ENCODE assay signal across 24 cellular contexts in the genomic region with DNA sequence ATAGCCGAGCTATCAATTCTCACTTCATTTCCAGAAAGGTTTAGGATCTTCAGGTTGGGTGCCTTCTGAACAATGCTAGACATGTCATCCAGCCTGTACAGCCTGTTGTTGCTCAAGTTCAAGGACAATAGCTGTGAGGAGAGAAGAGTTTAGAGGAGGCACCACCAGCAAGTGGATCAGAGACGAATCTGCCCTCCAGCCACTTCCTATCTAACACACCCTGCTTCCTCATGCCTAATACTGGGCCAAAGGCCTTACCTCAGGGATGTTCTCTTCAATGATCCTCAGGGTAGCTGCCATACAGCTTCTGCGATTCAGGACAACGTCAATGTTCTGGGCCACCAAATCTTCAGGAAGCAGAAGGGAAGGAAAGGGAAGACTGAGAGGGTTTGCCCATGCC.
"Had no signal": no experiment of that assay in that cellular context is flagged by ENCODE, and none has a peak within 500 bp of the region (broad histone marks: within the 10 kb centered on the region; RNA-seq: fewer than 3 reads in every experiment).

No MANE protein-coding gene starts in this region.

- H3K36me3 ChIP-seq: ovary had no signal

- H3K27me3 ChIP-seq: adrenal gland, ascending aorta, brain microvascular endothelial cell, gastroesophageal sphincter, ovary, SJSA1, spleen, stomach, upper lobe of left lung had no signal

- DNase-seq: activated CD8-positive, alpha-beta memory T cell treated with anti-CD3 and anti-CD28 coated beads, Interleukin-2, amount 50 U/mL, for 4 hours; adrenal gland; brain microvascular endothelial cell; central memory CD4-positive, alpha-beta T cell; effector memory CD8-positive, alpha-beta T cell; head of caudate nucleus; left ventricle myocardium superior; mammary epithelial cell; naive thymus-derived CD8-positive, alpha-beta T cell; ovary; spleen; stimulated activated CD4-positive, alpha-beta T cell treated with anti-CD3 and anti-CD28 coated beads, Interleukin-4, amount 100 ng/mL, for 1 hour; stomach; T1000; upper lobe of left lung had no signal

- H3K4me3 Mint-ChIP-seq: effector memory CD8-positive, alpha-beta T cell; mesothelial cell of epicardium; T-helper 1 cell treated with Interleukin-12 subunit alpha and Interleukin-12 subunit beta and Interleukin-4 antibody, amounts not matched to agents 30 μg/mL and 1 μg/mL, for 36 hours; WTC11 had no signal

- H3K9me3 Mint-ChIP-seq: effector memory CD8-positive, alpha-beta T cell; mesothelial cell of epicardium; naive thymus-derived CD8-positive, alpha-beta T cell; T-helper 1 cell treated with Interleukin-12 subunit alpha and Interleukin-12 subunit beta and Interleukin-4 antibody, amounts not matched to agents 30 μg/mL and 1 μg/mL, for 36 hours; WTC11 had no signal

- H3K9me3 ChIP-seq: adrenal gland, ascending aorta, gastroesophageal sphincter, ovary, prostate gland, SJSA1, spleen, stomach, upper lobe of left lung had no signal

- ATAC-seq: effector memory CD8-positive, alpha-beta T cell; gastroesophageal sphincter; left ventricle myocardium superior; naive thymus-derived CD8-positive, alpha-beta T cell; WTC11 had no signal

- FAIRE-seq: endothelial cell of umbilical vein, islet of Langerhans had no signal

- H3K4me3 ChIP-seq: adrenal gland, ascending aorta, gastroesophageal sphincter, ovary, prostate gland, SJSA1, spleen, stomach, upper lobe of left lung had no signal

- H3K27ac Mint-ChIP-seq: mesothelial cell of epicardium; T-helper 1 cell treated with Interleukin-12 subunit alpha and Interleukin-12 subunit beta and Interleukin-4 antibody, amounts not matched to agents 30 μg/mL and 1 μg/mL, for 36 hours; WTC11 had no signal

- H3K27me3 Mint-ChIP-seq: effector memory CD8-positive, alpha-beta T cell; naive thymus-derived CD8-positive, alpha-beta T cell had no signal

- H3K27ac ChIP-seq: adrenal gland, ascending aorta, brain microvascular endothelial cell, gastroesophageal sphincter, ovary, prostate gland, SJSA1, stomach, upper lobe of left lung had no signal
